ENCODE assay signal across 9 cellular contexts in genomic region chr3:23659274-23659673, GRCh38.
DNase-seq lines count a peak whose midpoint lies in the region; ATAC-seq and TF ChIP-seq lines count a peak whose summit lies in the region.
"Had no signal": no experiment of that assay in that cellular context is flagged by ENCODE, and none has a peak within 500 bp of the region (broad histone marks: within the 10 kb centered on the region; RNA-seq: fewer than 3 reads in every experiment).

No MANE protein-coding gene starts in this region.

- H3K4me3 Mint-ChIP-seq in stimulated activated effector memory CD8-positive, alpha-beta T cell treated with anti-CD3 and anti-CD28 coated beads, Interleukin-12 subunit alpha, Interleukin-12 subunit beta, amount 100 ng/mL, for 72 hours: no peak overlapping the region

- peak; percentile 42 for DNase-seq in GM10248 (ENCODE audit: extremely low spot score)
- DNase-seq in OCI-M1 (lab: John Stamatoyannopoulos, UW): peak; percentile 34
- DNase-seq in stimulated activated effector memory CD8-positive, alpha-beta T cell treated with anti-CD3 and anti-CD28 coated beads, Interleukin-12 subunit alpha, Interleukin-12 subunit beta, amount 100 ng/mL, for 72 hours (ENCODE audit: low spot score in 2 of 2): no peak
- no peak for DNase-seq in NCI-H2107 treated with DMSO at 0.1 percent for 48 hours (lab: John Stamatoyannopoulos, UW; ENCODE audit: unreplicated experiment)
- DNase-seq in effector CD4-positive, alpha-beta T cell: no peak
- no peak for DNase-seq in effector CD8-positive, alpha-beta T cell (lab: John Stamatoyannopoulos, UW)

- no peaks in the 10 kb centered on the region for H3K9me3 Mint-ChIP-seq in stimulated activated effector memory CD8-positive, alpha-beta T cell treated with anti-CD3 and anti-CD28 coated beads, Interleukin-12 subunit alpha, Interleukin-12 subunit beta, amount 100 ng/mL, for 72 hours

- peaks cover 10% of the 10 kb centered on the region for H3K4me1 Mint-ChIP-seq in stimulated activated effector memory CD8-positive, alpha-beta T cell treated with anti-CD3 and anti-CD28 coated beads, Interleukin-12 subunit alpha, Interleukin-12 subunit beta, amount 100 ng/mL, for 72 hours

- POLR2A ChIA-PET in GM10248 (lab: Yijun Ruan, JAX): no interaction called here

- peak; percentile 61 for ATAC-seq in GM19468 (IDR thresholded peaks at IDR 0.05; ENCODE audit: extremely low read depth, unreplicated experiment)
- ATAC-seq in HG03135 (IDR thresholded peaks at IDR 0.05; ENCODE audit: unreplicated experiment): peak; percentile 67
- ATAC-seq in stimulated activated effector memory CD8-positive, alpha-beta T cell treated with anti-CD3 and anti-CD28 coated beads, Interleukin-12 subunit alpha, Interleukin-12 subunit beta, amount 100 ng/mL, for 72 hours: no peak
- ATAC-seq: HCT116 had no signal

- H3K36me3 Mint-ChIP-seq in stimulated activated effector memory CD8-positive, alpha-beta T cell treated with anti-CD3 and anti-CD28 coated beads, Interleukin-12 subunit alpha, Interleukin-12 subunit beta, amount 100 ng/mL, for 72 hours: no peaks in the 10 kb centered on the region

- CTCF ChIA-PET in GM10248 (lab: Yijun Ruan, JAX): interaction anchor here (3.6 kb wide), 1 partner anchor 10 kb away, joined by 11 read pairs; no protein-coding TSS in a partner anchor

- H3K27ac Mint-ChIP-seq in stimulated activated effector memory CD8-positive, alpha-beta T cell treated with anti-CD3 and anti-CD28 coated beads, Interleukin-12 subunit alpha, Interleukin-12 subunit beta, amount 100 ng/mL, for 72 hours: no peak overlapping the region

- no peak for TF ChIP-seq CTCF in GM10248 (IDR thresholded peaks at IDR 0.05; ENCODE audit: control extremely low read depth, extremely low read depth, low read depth, missing control alignments)

Comparison
In these comparisons a context has a peak if more than half of its experiments do, and no peak if none do; other contexts are left out.
1. DNase-seq: peak in GM10248 (single experiment) and OCI-M1 (single experiment); none in stimulated activated effector memory CD8-positive, alpha-beta T cell treated with anti-CD3 and anti-CD28 coated beads, Interleukin-12 subunit alpha, Interleukin-12 subunit beta, amount 100 ng/mL, for 72 hours (0 of 2), NCI-H2107 treated with DMSO at 0.1 percent for 48 hours (single experiment), effector CD4-positive, alpha-beta T cell (single experiment) and effector CD8-positive, alpha-beta T cell (single experiment).